Comparison of ENCODE assay signal across 9 cellular contexts in the genomic region with DNA sequence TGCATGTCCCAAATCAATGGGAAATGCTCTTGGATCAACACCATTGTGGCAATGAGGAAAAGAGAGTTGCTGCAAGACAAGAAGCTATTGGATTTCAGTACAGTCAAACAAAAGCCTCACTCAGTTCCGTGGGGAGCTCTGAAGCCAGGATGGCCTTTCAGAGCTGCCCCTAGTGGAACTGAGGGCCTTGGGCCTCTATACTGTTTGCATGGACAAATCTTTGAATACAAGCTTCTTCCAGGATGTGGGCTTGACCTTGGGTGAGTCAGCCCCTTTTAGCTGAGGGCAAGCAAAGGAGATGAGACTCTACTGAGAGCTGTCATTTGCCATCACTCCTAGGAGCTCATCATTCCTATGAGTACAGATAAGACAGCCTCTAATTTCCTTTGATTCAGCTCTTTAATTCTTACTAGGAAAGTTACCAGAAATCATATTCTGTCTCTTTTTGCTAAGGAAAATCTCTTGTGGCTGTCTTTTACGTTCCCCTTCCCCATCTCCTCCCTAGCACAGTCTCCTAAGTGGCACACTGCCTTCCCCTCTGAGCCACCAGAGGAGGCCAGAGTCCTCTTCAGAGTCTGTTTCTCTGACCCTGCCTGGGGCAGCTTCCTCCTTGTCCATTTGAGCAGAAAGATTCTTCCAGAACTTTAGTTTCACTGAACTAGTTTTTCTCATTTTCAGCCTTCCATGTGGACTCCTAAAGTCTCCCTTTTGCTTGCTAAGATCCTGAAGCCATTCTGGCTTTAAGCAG.
DNase-seq lines count a peak whose midpoint lies in the region; ATAC-seq, FAIRE-seq and TF ChIP-seq lines count a peak whose summit lies in the region.
"Had no signal": no experiment of that assay in that cellular context is flagged by ENCODE, and none has a peak within 500 bp of the region (broad histone marks: within the 10 kb centered on the region; RNA-seq: fewer than 3 reads in every experiment).

No MANE protein-coding gene starts in this region.

- no peak overlapping the region for H2AFZ ChIP-seq in SK-N-SH (ENCODE audit: low read depth)
- no peak overlapping the region for H2AFZ ChIP-seq in keratinocyte (ENCODE audit: control insufficient read depth, low read length)

- H3K4me1 Mint-ChIP-seq in T-cell: no peaks in the 10 kb centered on the region

- peak; percentile 80 for TF ChIP-seq RAD21 in SK-N-SH (IDR thresholded peaks at IDR 0.05; ENCODE audit: low read length)

- H3K4me2 ChIP-seq in SK-N-SH: no peak overlapping the region
- no peak overlapping the region for H3K4me2 ChIP-seq in keratinocyte (ENCODE audit: control insufficient read depth, extremely low read depth, insufficient read depth, low read depth, low read length)

- FAIRE-seq in keratinocyte (lab: Jason Lieb, UNC): no peak

- no peaks in the 10 kb centered on the region for H3K9me1 ChIP-seq in keratinocyte (ENCODE audit: control insufficient read depth, extremely low read depth, insufficient read depth, low read length)

- no peaks in the 10 kb centered on the region for H3K9me2 ChIP-seq in SK-N-SH

- CTCF ChIA-PET in SK-N-SH (lab: Yijun Ruan, JAX): interaction anchor here (0.7 to 5.0 kb wide), 52 partner anchors 8 to 698 kb away, joined by 3 to 69 read pairs (median 4); no protein-coding TSS in a partner anchor
- CTCF ChIA-PET in T-cell (lab: Charles Lee): no interaction called here

- DNase-seq in CD1c-positive myeloid dendritic cell (ENCODE audit: extremely low spot score): peak; percentile 4
- peak; percentile 5 for DNase-seq in GM20000 (ENCODE audit: low spot score)
- peak; percentile 17 for DNase-seq in SK-N-SH
- no peak for DNase-seq in keratinocyte (ENCODE audit: low read depth, low spot score)
- no peak for DNase-seq in T-cell

- POLR2A ChIA-PET in SK-N-SH (lab: Yijun Ruan, JAX): interaction anchor here (1.4 to 1.7 kb wide), 2 partner anchors 198 to 290 kb away, joined by 5 to 8 read pairs; no protein-coding TSS in a partner anchor
- POLR2A ChIA-PET in T-cell (lab: Charles Lee): no interaction called here

- dilution Hi-C loops in keratinocyte (cut with MboI; ENCODE audit: extremely low pct_ligation_motif_present, low sequenced_read_pairs): no loop called here

- H3K79me2 ChIP-seq in SK-N-SH (ENCODE audit: insufficient read depth): no peaks in the 10 kb centered on the region
- H3K79me2 ChIP-seq in keratinocyte (ENCODE audit: control insufficient read depth, insufficient read depth, low read length): no peaks in the 10 kb centered on the region

- H3K36me3 ChIP-seq in SK-N-SH (replicated peaks in 1 of 2; ENCODE audit: control insufficient read depth in 1 of 2, insufficient read depth in 2 of 2, low read length in 1 of 2) (no peaks in the 10 kb centered on the region), keratinocyte (ENCODE audit: control insufficient read depth in 2 of 2, extremely low read depth in 1 of 2, insufficient read depth in 2 of 2, low read length in 2 of 2) (no peaks in the 10 kb centered on the region)

- H3K9ac ChIP-seq in SK-N-SH: no peak overlapping the region
- no peak overlapping the region for H3K9ac ChIP-seq in keratinocyte (ENCODE audit: control insufficient read depth, extremely low read depth, insufficient read depth, low read length)

- H3K27me3 ChIP-seq in SK-N-SH (ENCODE audit: insufficient read depth) (no peaks in the 10 kb centered on the region), keratinocyte (ENCODE audit: control insufficient read depth, extremely low read depth, insufficient read depth, low read length) (no peaks in the 10 kb centered on the region)

- no peak for TF ChIP-seq EP300 in SK-N-SH (IDR thresholded peaks at IDR 0.05; ENCODE audit: borderline replicate concordance in 1 of 2, low read depth in 1 of 2, low read length in 1 of 2)

- 33% methylated on average over 2 of the region's 2 CpGs for WGBS in SK-N-SH (ENCODE audit: low lambda C conversion rate)

- H3K27me3 Mint-ChIP-seq in T-cell: no peaks in the 10 kb centered on the region

- ATAC-seq in HG02885 (IDR thresholded peaks at IDR 0.05; ENCODE audit: poor library complexity, unreplicated experiment) (no peak), GM21423 (IDR thresholded peaks at IDR 0.05; ENCODE audit: unreplicated experiment) (no peak), HG03439 (IDR thresholded peaks at IDR 0.05; ENCODE audit: unreplicated experiment) (no peak), T-cell (replicated peaks in 1 of 4) (no peak)
- ATAC-seq: sciatic nerve had no signal

- H3K9me3 Mint-ChIP-seq in T-cell: no peaks in the 10 kb centered on the region

- H3K36me3 Mint-ChIP-seq in T-cell: no peaks in the 10 kb centered on the region

- H3F3A ChIP-seq in SK-N-SH (replicated peaks; ENCODE audit: insufficient read depth): no peaks in the 10 kb centered on the region

- peak; percentile 43 for TF ChIP-seq CTCF in GM20000 (IDR thresholded peaks at IDR 0.05; ENCODE audit: extremely low read depth, missing control alignments)
- 0 out of 2 replicates have a peak, but pooled peaks have one; percentile 19 for TF ChIP-seq CTCF in SK-N-SH (IDR thresholded peaks at IDR 0.05)
- TF ChIP-seq CTCF in keratinocyte (optimal IDR thresholded peaks at IDR 0.05 in 1 of 3, IDR thresholded peaks at IDR 0.05 in 1 of 3, conservative IDR thresholded peaks at IDR 0.05 in 1 of 3; ENCODE audit: extremely low read depth in 1 of 3, insufficient read depth in 2 of 3, low read length in 3 of 3): peak in 2 of 3 experiments; percentile 19 to 31

- H4K20me1 ChIP-seq in SK-N-SH (ENCODE audit: insufficient read depth) (no peaks in the 10 kb centered on the region), keratinocyte (ENCODE audit: control insufficient read depth, extremely low read depth, insufficient read depth, low read length) (no peaks in the 10 kb centered on the region)

- H3K4me1 ChIP-seq in SK-N-SH (ENCODE audit: control insufficient read depth in 1 of 2, insufficient read depth in 2 of 2, low read depth in 1 of 2, low read length in 1 of 2): peaks cover 0 to 4% of the 10 kb centered on the region in 2 experiments; a peak in 2 of 4 replicates
- H3K4me1 ChIP-seq in keratinocyte (ENCODE audit: control insufficient read depth, extremely low read depth, insufficient read depth, low read length): no peaks in the 10 kb centered on the region

- no peak overlapping the region for H3K27ac Mint-ChIP-seq in T-cell

- H3K4me3 Mint-ChIP-seq in T-cell: no peak overlapping the region

- H3K9me3 ChIP-seq in SK-N-SH (no peaks in the 10 kb centered on the region), keratinocyte (ENCODE audit: control insufficient read depth, low read depth, low read length) (no peaks in the 10 kb centered on the region)

- no peak overlapping the region for H3K27ac ChIP-seq in SK-N-SH (ENCODE audit: low read depth in 2 of 2, low read length in 1 of 2)
- H3K27ac ChIP-seq in keratinocyte (ENCODE audit: control insufficient read depth, insufficient read depth, low read length): no peak overlapping the region

- no peak overlapping the region for H3K4me3 ChIP-seq in SK-N-SH (ENCODE audit: low read depth in 2 of 2, low read length in 1 of 2)
- no peak overlapping the region for H3K4me3 ChIP-seq in keratinocyte (ENCODE audit: control insufficient read depth in 2 of 3, extremely low read depth in 1 of 3, insufficient read depth in 2 of 3, low read depth in 1 of 3, low read length in 3 of 3)

TF ChIP-seq in SK-N-SH, 30 proteins besides CTCF, POLR2A, EP300 and RAD21:
- TF ChIP-seq NRF1 (IDR thresholded peaks at IDR 0.05; ENCODE audit: low read depth, low read length): no peak
- peak; percentile 59 for TF ChIP-seq SMC3 (IDR thresholded peaks at IDR 0.05; ENCODE audit: low read depth, low read length)

Comparison
In these comparisons a context has a peak if more than half of its experiments do, and no peak if none do; other contexts are left out.
1. DNase-seq: peak in CD1c-positive myeloid dendritic cell (single experiment), GM20000 (single experiment) and SK-N-SH (single experiment); none in keratinocyte (single experiment) and T-cell (0 of 34).
2. Peak in every context shown above with its lines, with median percentiles within 50 percentile points of each other: CTCF ChIP-seq.